ENCODE assay signal across 24 cellular contexts in genomic region chr6:15426926-15427325, GRCh38.
A peak's percentile ranks its signal among the peaks of the same experiment; 100 is the strongest.
DNase-seq lines count a peak whose midpoint lies in the region; TF ChIP-seq lines count a peak whose summit lies in the region.
"Had no signal": no experiment of that assay in that cellular context is flagged by ENCODE, and none has a peak within 500 bp of the region (broad histone marks: within the 10 kb centered on the region; RNA-seq: fewer than 3 reads in every experiment).

No MANE protein-coding gene starts in this region.

- H3K79me2 ChIP-seq in neural progenitor cell (ENCODE audit: low read depth): peaks cover 100% of the 10 kb centered on the region

- H3K9me3 Mint-ChIP-seq in brain (peaks cover 0 to 6% (median 0%) of the 10 kb centered on the region in 5 experiments), neural progenitor cell (peaks cover 7% of the 10 kb centered on the region)
- H3K9me3 Mint-ChIP-seq: activated T-cell treated with anti-CD3 and anti-CD28 coated beads, Interleukin-2, amount 50 U/mL, for 24 hours; mesothelial cell of epicardium had no signal

- H2AFZ ChIP-seq in neural progenitor cell (replicated peaks): no peak overlapping the region

- no peak overlapping the region for H3K4me2 ChIP-seq in neural progenitor cell
- H3K4me2 ChIP-seq: smooth muscle cell had no signal

- H4K20me1 ChIP-seq in neural progenitor cell (ENCODE audit: low read depth): peaks cover 54% of the 10 kb centered on the region

- peaks cover 48% of the 10 kb centered on the region for H3K4me1 ChIP-seq in neural progenitor cell

- no peak overlapping the region for H3K9ac ChIP-seq in neural progenitor cell

- H3K4me3 ChIP-seq in neural progenitor cell (no peak overlapping the region), coronary artery (no peak overlapping the region)
- H3K4me3 ChIP-seq: cardiac muscle cell, smooth muscle cell, tibial artery had no signal

- DNase-seq in NOMO-1 (lab: John Stamatoyannopoulos, UW; ENCODE audit: unreplicated experiment in 2 of 2) (peak; percentile 38 to 62), NOMO-1 treated with dmso at 0.1 percent for 144 hours (lab: John Stamatoyannopoulos, UW; ENCODE audit: unreplicated experiment) (no peak), Kasumi-1 (lab: John Stamatoyannopoulos, UW) (peak; percentile 50 to 55), neural progenitor cell (ENCODE audit: low spot score) (no peak), cerebellum (ENCODE audit: low spot score) (no peak), coronary artery (ENCODE audit: low spot score) (no peak)
- DNase-seq in stimulated activated CD4-positive, alpha-beta T cell treated with anti-CD3 and anti-CD28 coated beads, Interleukin-4, amount 100 ng/mL, for 4 hours: no peak
- DNase-seq: activated CD4-positive, CD25-positive, alpha-beta regulatory T cell treated with anti-CD3 and anti-CD28 coated beads, Interleukin-2, amount 50 U/mL, for 72 hours; activated naive CD4-positive, alpha-beta T cell; activated T-cell treated with anti-CD3 and anti-CD28 coated beads, Interleukin-2, amount 50 U/mL, for 24 hours; Caco-2; DND-41; GOT3; NCI-H1436 treated with DMSO at 0.1 percent for 48 hours; NCI-H524; stimulated activated CD4-positive, alpha-beta T cell treated with anti-CD3 and anti-CD28 coated beads, Interleukin-2, amount 100 ng/mL, for 48 hours; stimulated activated naive CD8-positive, alpha-beta T cell treated with anti-CD3 and anti-CD28 coated beads, Interleukin-15, Interleukin-2, amounts not matched to agents 100 U/mL and 50 U/mL, for 24 hours; T-helper 9 cell; tibial artery had no signal

- H3K4me1 Mint-ChIP-seq in brain: peaks cover 80% of the 10 kb centered on the region
- H3K4me1 Mint-ChIP-seq in neural progenitor cell: peaks cover 74% of the 10 kb centered on the region

- no peaks in the 10 kb centered on the region for H3K9me3 ChIP-seq in neural progenitor cell (ENCODE audit: low read depth)
- H3K9me3 ChIP-seq: Caco-2, tibial artery had no signal

- H3K4me3 Mint-ChIP-seq in brain (no peak overlapping the region), neural progenitor cell (no peak overlapping the region)
- H3K4me3 Mint-ChIP-seq: activated T-cell treated with anti-CD3 and anti-CD28 coated beads, Interleukin-2, amount 50 U/mL, for 24 hours; mesothelial cell of epicardium had no signal

- H3K27ac ChIP-seq in neural progenitor cell: no peak overlapping the region
- H3K27ac ChIP-seq in coronary artery: no peak overlapping the region
- H3K27ac ChIP-seq: 22Rv1, cardiac muscle cell, tibial artery had no signal

- no peak for TF ChIP-seq CTCF in brain (conservative IDR thresholded peaks at IDR 0.05)
- no peak for TF ChIP-seq CTCF in neural progenitor cell (IDR thresholded peaks at IDR 0.05)
- no peak for TF ChIP-seq CTCF in coronary artery (IDR thresholded peaks at IDR 0.05)

- no peaks in the 10 kb centered on the region for H3K36me3 ChIP-seq in neural progenitor cell
- H3K36me3 ChIP-seq: cardiac muscle cell, tibial artery had no signal

- H3K27ac Mint-ChIP-seq in brain (peak overlapping the region in 3 of 5 experiments; percentile 4 to 81 (median 15)), neural progenitor cell (peak overlapping the region; percentile 10)
- H3K27ac Mint-ChIP-seq: activated T-cell treated with anti-CD3 and anti-CD28 coated beads, Interleukin-2, amount 50 U/mL, for 24 hours had no signal

- H3K27me3 Mint-ChIP-seq in brain: no peaks in the 10 kb centered on the region
- H3K27me3 Mint-ChIP-seq in neural progenitor cell (ENCODE audit: insufficient read depth, low read depth): peaks cover 2% of the 10 kb centered on the region
- H3K27me3 Mint-ChIP-seq: activated T-cell treated with anti-CD3 and anti-CD28 coated beads, Interleukin-2, amount 50 U/mL, for 24 hours had no signal

- no peaks in the 10 kb centered on the region for H3K27me3 ChIP-seq in neural progenitor cell
- H3K27me3 ChIP-seq: cardiac muscle cell, tibial artery had no signal

- H3K36me3 Mint-ChIP-seq in brain (peaks cover 26% of the 10 kb centered on the region), neural progenitor cell (peaks cover 23% of the 10 kb centered on the region)
- H3K36me3 Mint-ChIP-seq: mesothelial cell of epicardium had no signal

- peaks cover 20% of the 10 kb centered on the region for H3F3A ChIP-seq in neural progenitor cell (ENCODE audit: low read depth)

Comparison
In these comparisons a context has a peak if more than half of its experiments do, and no peak if none do; other contexts are left out.
1. DNase-seq: peak in NOMO-1 (2 of 2) and Kasumi-1 (2 of 2); none in NOMO-1 treated with dmso at 0.1 percent for 144 hours (single experiment), neural progenitor cell (single experiment), cerebellum (single experiment), coronary artery (single experiment) and stimulated activated CD4-positive, alpha-beta T cell treated with anti-CD3 and anti-CD28 coated beads, Interleukin-4, amount 100 ng/mL, for 4 hours (0 of 2).